In genomic region chr22:22571862-22572261, GRCh38 we compare ENCODE assay signal across 2 cellular contexts.
TF ChIP-seq lines count a peak whose summit lies in the region.

No MANE protein-coding gene starts in this region.

TF ChIP-seq in HEK293, 187 proteins besides CTCF, POLR2A, EP300 and RAD21 (continued from another document):
- TF ChIP-seq ZNF398 (tag by site-specific recombination; IDR thresholded peaks at IDR 0.05) = no peak
- peak; percentile 56 for TF ChIP-seq PRDM1 (tag by site-specific recombination; IDR thresholded peaks at IDR 0.05)

TF ChIP-seq in K562, 482 proteins besides CTCF, POLR2A, EP300 and RAD21 (continued from another document and continues in another):
- TF ChIP-seq NR0B1 (IDR thresholded peaks at IDR 0.05; ENCODE audit: partially characterized antibody) = peak; percentile 94
- no peak for TF ChIP-seq ELF1 (tag; IDR thresholded peaks at IDR 0.05)
- 0 out of 2 replicates have a peak, but pooled peaks have one; percentile 28 for TF ChIP-seq ARID1B (IDR thresholded peaks at IDR 0.05)
- no peak for TF ChIP-seq ZNF146 (CRISPR knock-in tag; IDR thresholded peaks at IDR 0.05; ENCODE audit: unreplicated experiment)
- peak; percentile 90 for TF ChIP-seq HBP1 (CRISPR knock-in tag; IDR thresholded peaks at IDR 0.05)
- peak; percentile 94 for TF ChIP-seq THRB (CRISPR knock-in tag; conservative IDR thresholded peaks at IDR 0.05)
- TF ChIP-seq KHSRP (IDR thresholded peaks at IDR 0.05) = no peak
- TF ChIP-seq ZC3H8 (IDR thresholded peaks at IDR 0.05) = 0 out of 2 replicates have a peak, but pooled peaks have one; percentile 36
- peak in 1 of 2 experiments; percentile 87; a peak in 1 of 4 replicates for TF ChIP-seq CSDE1 (IDR thresholded peaks at IDR 0.05)
- peak; percentile 79 for TF ChIP-seq ARHGAP35 (IDR thresholded peaks at IDR 0.05; ENCODE audit: partially characterized antibody)
- TF ChIP-seq HDAC1 (IDR thresholded peaks at IDR 0.05) = 0 out of 4 replicates have a peak, but pooled peaks of 1 of the 2 experiments have one; percentile 43
- TF ChIP-seq ZNF280A (IDR thresholded peaks at IDR 0.05; ENCODE audit: low read depth, partially characterized antibody) = peak; percentile 71
- 0 out of 2 replicates have a peak, but pooled peaks have one; percentile 16 for TF ChIP-seq ZEB2 (IDR thresholded peaks at IDR 0.05)
- no peak for TF ChIP-seq THAP7 (CRISPR knock-in tag; IDR thresholded peaks at IDR 0.05)
- no peak for TF ChIP-seq ZBTB11 (CRISPR knock-in tag; IDR thresholded peaks at IDR 0.05)
- peak; percentile 16; the same call in 1 of the 2 replicates for TF ChIP-seq BCOR (IDR thresholded peaks at IDR 0.05)
- no peak for TF ChIP-seq SPI1 (IDR thresholded peaks at IDR 0.05; ENCODE audit: borderline replicate concordance, low read depth, low read length)
- TF ChIP-seq EHMT2 (IDR thresholded peaks at IDR 0.05) = peak; percentile 48; the same call in 1 of the 2 replicates
- no peak for TF ChIP-seq TCFL5 (CRISPR knock-in tag; conservative IDR thresholded peaks at IDR 0.05)
- peak; percentile 89 for TF ChIP-seq ELF4 (CRISPR knock-in tag; IDR thresholded peaks at IDR 0.05)
- no peak for TF ChIP-seq KLF1 (tag; IDR thresholded peaks at IDR 0.05)
- TF ChIP-seq MCM7 (IDR thresholded peaks at IDR 0.05) = peak; percentile 86 to 92; a peak in 3 of 4 replicates
- 0 out of 2 replicates have a peak, but pooled peaks have one; percentile 58 for TF ChIP-seq SNIP1 (IDR thresholded peaks at IDR 0.05; ENCODE audit: low read depth)
- TF ChIP-seq SREBF2 (CRISPR knock-in tag; IDR thresholded peaks at IDR 0.05) = no peak
- TF ChIP-seq NFATC3 (IDR thresholded peaks at IDR 0.05) = peak; percentile 22; the same call in 1 of the 2 replicates
- TF ChIP-seq RNF2 (IDR thresholded peaks at IDR 0.05) = no peak
- TF ChIP-seq TOE1 (IDR thresholded peaks at IDR 0.05; ENCODE audit: borderline replicate concordance) = 0 out of 2 replicates have a peak, but pooled peaks have one; percentile 31
- TF ChIP-seq TOE1 (CRISPR knock-in tag; IDR thresholded peaks at IDR 0.05; ENCODE audit: borderline replicate concordance, low read depth) = no peak
- TF ChIP-seq ETV1 (tag; conservative IDR thresholded peaks at IDR 0.05; ENCODE audit: low read depth) = no peak
- peak; percentile 96; the same call in 1 of the 2 replicates for TF ChIP-seq YBX1 (IDR thresholded peaks at IDR 0.05)
- 0 out of 4 replicates have a peak, but pooled peaks have one; percentile 32 to 50 for TF ChIP-seq MLLT1 (IDR thresholded peaks at IDR 0.05)
- TF ChIP-seq, protein P1, sequence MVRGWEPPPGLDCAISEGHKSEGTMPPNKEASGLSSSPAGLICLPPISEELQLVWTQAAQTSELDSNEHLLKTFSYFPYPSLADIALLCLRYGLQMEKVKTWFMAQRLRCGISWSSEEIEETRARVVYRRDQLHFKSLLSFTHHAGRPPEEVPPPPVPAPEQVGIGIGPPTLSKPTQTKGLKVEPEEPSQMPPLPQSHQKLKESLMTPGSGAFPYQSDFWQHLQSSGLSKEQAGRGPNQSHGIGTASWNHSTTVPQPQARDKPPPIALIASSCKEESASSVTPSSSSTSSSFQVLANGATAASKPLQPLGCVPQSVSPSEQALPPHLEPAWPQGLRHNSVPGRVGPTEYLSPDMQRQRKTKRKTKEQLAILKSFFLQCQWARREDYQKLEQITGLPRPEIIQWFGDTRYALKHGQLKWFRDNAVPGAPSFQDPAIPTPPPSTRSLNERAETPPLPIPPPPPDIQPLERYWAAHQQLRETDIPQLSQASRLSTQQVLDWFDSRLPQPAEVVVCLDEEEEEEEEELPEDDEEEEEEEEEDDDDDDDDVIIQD (CRISPR knock-in tag; IDR thresholded peaks at IDR 0.05) = no peak
- TF ChIP-seq, protein P2, sequence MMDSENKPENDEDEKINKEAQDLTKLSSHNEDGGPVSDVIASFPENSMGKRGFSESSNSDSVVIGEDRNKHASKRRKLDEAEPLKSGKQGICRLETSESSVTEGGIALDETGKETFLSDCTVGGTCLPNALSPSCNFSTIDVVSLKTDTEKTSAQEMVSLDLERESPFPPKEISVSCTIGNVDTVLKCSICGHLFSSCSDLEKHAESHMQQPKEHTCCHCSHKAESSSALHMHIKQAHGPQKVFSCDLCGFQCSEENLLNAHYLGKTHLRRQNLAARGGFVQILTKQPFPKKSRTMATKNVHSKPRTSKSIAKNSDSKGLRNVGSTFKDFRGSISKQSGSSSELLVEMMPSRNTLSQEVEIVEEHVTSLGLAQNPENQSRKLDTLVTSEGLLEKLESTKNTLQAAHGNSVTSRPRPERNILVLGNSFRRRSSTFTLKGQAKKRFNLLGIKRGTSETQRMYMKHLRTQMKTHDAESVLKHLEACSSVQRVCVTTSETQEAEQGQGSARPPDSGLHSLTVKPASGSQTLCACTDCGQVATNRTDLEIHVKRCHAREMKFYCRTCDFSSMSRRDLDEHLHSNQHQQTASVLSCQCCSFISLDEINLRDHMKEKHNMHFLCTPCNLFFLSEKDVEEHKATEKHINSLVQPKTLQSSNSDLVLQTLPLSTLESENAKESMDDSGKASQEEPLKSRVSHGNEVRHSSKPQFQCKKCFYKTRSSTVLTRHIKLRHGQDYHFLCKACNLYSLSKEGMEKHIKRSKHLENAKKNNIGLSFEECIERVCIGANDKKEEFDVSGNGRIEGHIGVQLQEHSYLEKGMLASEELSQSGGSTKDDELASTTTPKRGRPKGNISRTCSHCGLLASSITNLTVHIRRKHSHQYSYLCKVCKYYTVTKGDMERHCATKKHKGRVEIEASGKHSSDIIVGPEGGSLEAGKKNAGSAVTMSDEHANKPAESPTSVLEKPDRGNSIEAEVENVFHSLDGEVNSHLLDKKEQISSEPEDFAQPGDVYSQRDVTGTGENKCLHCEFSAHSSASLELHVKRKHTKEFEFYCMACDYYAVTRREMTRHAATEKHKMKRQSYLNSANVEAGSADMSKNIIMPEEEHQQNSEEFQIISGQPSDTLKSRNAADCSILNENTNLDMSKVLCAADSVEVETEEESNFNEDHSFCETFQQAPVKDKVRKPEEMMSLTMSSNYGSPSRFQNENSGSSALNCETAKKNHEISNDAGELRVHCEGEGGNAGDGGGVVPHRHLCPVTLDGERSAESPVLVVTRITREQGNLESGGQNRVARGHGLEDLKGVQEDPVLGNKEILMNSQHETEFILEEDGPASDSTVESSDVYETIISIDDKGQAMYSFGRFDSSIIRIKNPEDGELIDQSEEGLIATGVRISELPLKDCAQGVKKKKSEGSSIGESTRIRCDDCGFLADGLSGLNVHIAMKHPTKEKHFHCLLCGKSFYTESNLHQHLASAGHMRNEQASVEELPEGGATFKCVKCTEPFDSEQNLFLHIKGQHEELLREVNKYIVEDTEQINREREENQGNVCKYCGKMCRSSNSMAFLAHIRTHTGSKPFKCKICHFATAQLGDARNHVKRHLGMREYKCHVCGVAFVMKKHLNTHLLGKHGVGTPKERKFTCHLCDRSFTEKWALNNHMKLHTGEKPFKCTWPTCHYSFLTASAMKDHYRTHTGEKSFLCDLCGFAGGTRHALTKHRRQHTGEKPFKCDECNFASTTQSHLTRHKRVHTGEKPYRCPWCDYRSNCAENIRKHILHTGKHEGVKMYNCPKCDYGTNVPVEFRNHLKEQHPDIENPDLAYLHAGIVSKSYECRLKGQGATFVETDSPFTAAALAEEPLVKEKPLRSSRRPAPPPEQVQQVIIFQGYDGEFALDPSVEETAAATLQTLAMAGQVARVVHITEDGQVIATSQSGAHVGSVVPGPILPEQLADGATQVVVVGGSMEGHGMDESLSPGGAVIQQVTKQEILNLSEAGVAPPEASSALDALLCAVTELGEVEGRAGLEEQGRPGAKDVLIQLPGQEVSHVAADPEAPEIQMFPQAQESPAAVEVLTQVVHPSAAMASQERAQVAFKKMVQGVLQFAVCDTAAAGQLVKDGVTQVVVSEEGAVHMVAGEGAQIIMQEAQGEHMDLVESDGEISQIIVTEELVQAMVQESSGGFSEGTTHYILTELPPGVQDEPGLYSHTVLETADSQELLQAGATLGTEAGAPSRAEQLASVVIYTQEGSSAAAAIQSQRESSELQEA (IDR thresholded peaks at IDR 0.05; ENCODE audit: low read depth) = no peak
- TF ChIP-seq BCL6 (CRISPR knock-in tag; IDR thresholded peaks at IDR 0.05) = no peak
- TF ChIP-seq KLF6 (CRISPR knock-in tag; IDR thresholded peaks at IDR 0.05; ENCODE audit: borderline replicate concordance) = no peak
- TF ChIP-seq MYBL2 (IDR thresholded peaks at IDR 0.05; ENCODE audit: low read depth) = peak; percentile 31; the same call in 1 of the 2 replicates
- TF ChIP-seq MYBL2 (CRISPR knock-in tag; IDR thresholded peaks at IDR 0.05; ENCODE audit: borderline replicate concordance) = no peak
- no peak for TF ChIP-seq NRF1 (conservative IDR thresholded peaks at IDR 0.05 in 1 of 2, IDR thresholded peaks at IDR 0.05 in 1 of 2)
- no peak for TF ChIP-seq GABPB2 (CRISPR knock-in tag; conservative IDR thresholded peaks at IDR 0.05)
- TF ChIP-seq MAFF (IDR thresholded peaks at IDR 0.05; ENCODE audit: low read length) = no peak
- no peak for TF ChIP-seq ZNF124 (CRISPR knock-in tag; IDR thresholded peaks at IDR 0.05)
